15 cellular contexts compared by ENCODE assay signal in the genomic region with DNA sequence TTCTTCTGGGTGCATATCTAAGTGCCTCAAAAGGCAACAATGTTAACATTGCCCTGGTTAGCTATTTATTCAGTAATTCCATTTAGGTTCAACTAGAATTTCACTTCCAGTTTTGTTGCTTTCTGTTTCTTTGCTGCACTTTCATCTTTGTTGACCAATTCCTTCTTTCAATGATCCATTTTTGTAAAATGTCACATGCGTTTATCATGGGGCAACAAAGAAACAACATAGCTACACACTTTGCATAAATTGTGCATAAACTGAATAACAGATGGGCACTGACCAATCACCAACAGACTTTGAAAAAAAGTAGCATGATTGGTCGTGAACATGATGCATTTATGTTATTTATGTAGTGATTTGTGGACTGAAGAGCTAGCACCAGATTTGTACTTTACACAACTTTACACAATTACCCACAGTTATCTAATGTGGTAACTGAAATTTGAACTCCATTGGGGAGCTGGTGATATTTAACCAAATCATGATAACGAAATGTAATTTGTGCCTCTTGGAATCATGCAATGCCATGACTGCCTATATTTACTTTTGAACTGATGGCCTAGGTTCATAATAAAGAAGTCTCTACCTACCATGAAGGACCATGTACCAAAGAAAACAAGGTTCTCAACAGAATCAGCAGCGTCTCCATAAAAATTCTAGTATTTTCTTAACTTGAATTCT. TPM values are rescaled to one million over a fixed set of nuclear protein-coding genes. Genes with fewer than 3 reads are reported as not detected.
DNase-seq lines count a peak whose midpoint lies in the region; ATAC-seq and TF ChIP-seq lines count a peak whose summit lies in the region.
"Had no signal": no experiment of that assay in that cellular context is flagged by ENCODE, and none has a peak within 500 bp of the region (broad histone marks: within the 10 kb centered on the region; RNA-seq: fewer than 3 reads in every experiment).

No MANE protein-coding gene starts in this region.

- no peaks in the 10 kb centered on the region for H3K9me3 Mint-ChIP-seq in natural killer cell treated with Interleukin-12 subunit alpha and Interleukin-12 subunit beta and Interleukin-15 and Interleukin-18, amount 100 ng/mL, for 72 hours
- H3K9me3 Mint-ChIP-seq in activated CD4-positive, alpha-beta T cell treated with anti-CD3 and anti-CD28 coated beads for 36 hours (ENCODE audit: low read depth), result no peaks in the 10 kb centered on the region
- H3K9me3 Mint-ChIP-seq: neural crest cell had no signal

- H3K4me3 ChIP-seq in sigmoid colon, result no peak overlapping the region

- no peaks in the 10 kb centered on the region for H3K4me1 ChIP-seq in sigmoid colon

- no peak for TF ChIP-seq CTCF in sigmoid colon (IDR thresholded peaks at IDR 0.05)

- intact Hi-C loops in sigmoid colon (cut with DNase I), result no loop called here
- intact Hi-C loops in activated CD4-positive, alpha-beta T cell treated with anti-CD3 and anti-CD28 coated beads for 36 hours (cut with DNase I, micrococcal nuclease), result loop anchor here in 1 of 2 experiments (5.0 kb wide), 1 partner anchor 1152 kb away; no protein-coding TSS in a partner anchor

- H3K27me3 ChIP-seq in sigmoid colon, result no peaks in the 10 kb centered on the region

- POLR2A ChIA-PET in activated CD4-positive, alpha-beta T cell treated with anti-CD3 and anti-CD28 coated beads for 36 hours (lab: Charles Lee), result no interaction called here

- no peak overlapping the region for H3K27ac Mint-ChIP-seq in natural killer cell treated with Interleukin-12 subunit alpha and Interleukin-12 subunit beta and Interleukin-15 and Interleukin-18, amount 100 ng/mL, for 72 hours
- no peak overlapping the region for H3K27ac Mint-ChIP-seq in activated CD4-positive, alpha-beta T cell treated with anti-CD3 and anti-CD28 coated beads for 36 hours
- H3K27ac Mint-ChIP-seq: type B pancreatic cell had no signal

- peaks cover 5 to 8% of the 10 kb centered on the region in 2 donors for H3K27me3 Mint-ChIP-seq in natural killer cell treated with Interleukin-12 subunit alpha and Interleukin-12 subunit beta and Interleukin-15 and Interleukin-18, amount 100 ng/mL, for 72 hours
- H3K27me3 Mint-ChIP-seq in activated CD4-positive, alpha-beta T cell treated with anti-CD3 and anti-CD28 coated beads for 36 hours, result peaks cover 2% of the 10 kb centered on the region
- H3K27me3 Mint-ChIP-seq: type B pancreatic cell had no signal

- H3K9me3 ChIP-seq in sigmoid colon, result no peaks in the 10 kb centered on the region

- H3K36me3 Mint-ChIP-seq in natural killer cell treated with Interleukin-12 subunit alpha and Interleukin-12 subunit beta and Interleukin-15 and Interleukin-18, amount 100 ng/mL, for 72 hours, result peaks cover 5% of the 10 kb centered on the region
- H3K36me3 Mint-ChIP-seq in activated CD4-positive, alpha-beta T cell treated with anti-CD3 and anti-CD28 coated beads for 36 hours (ENCODE audit: low read depth), result no peaks in the 10 kb centered on the region
- H3K36me3 Mint-ChIP-seq: type B pancreatic cell had no signal

- TF ChIP-seq POLR2A in sigmoid colon (IDR thresholded peaks at IDR 0.05), result no peak

- peak; percentile 84 for DNase-seq in MV-4-11 (lab: John Stamatoyannopoulos, UW)
- DNase-seq in natural killer cell treated with Interleukin-12 subunit alpha and Interleukin-12 subunit beta and Interleukin-15 and Interleukin-18, amount 100 ng/mL, for 72 hours (ENCODE audit: low spot score), result no peak
- no peak for DNase-seq in sigmoid colon
- no peak for DNase-seq in activated CD4-positive, alpha-beta T cell treated with anti-CD3 and anti-CD28 coated beads for 36 hours
- no peak for DNase-seq in DMS53 (lab: John Stamatoyannopoulos, UW)
- DNase-seq: effector CD4-positive, alpha-beta T cell; EL; NCI-H187; OCI-M1; T-helper 9 cell had no signal

- CTCF ChIA-PET in activated CD4-positive, alpha-beta T cell treated with anti-CD3 and anti-CD28 coated beads for 36 hours (lab: Charles Lee), result interaction anchor here (0.6 to 4.8 kb wide), 12 partner anchors 10 to 253 kb away, joined by 3 to 34 read pairs (median 4); no protein-coding TSS in a partner anchor

- ATAC-seq in GM18519 (IDR thresholded peaks at IDR 0.05; ENCODE audit: low FRiP score, unreplicated experiment) (peak; percentile 38), GM21423 (IDR thresholded peaks at IDR 0.05; ENCODE audit: unreplicated experiment) (peak; percentile 68), HG02981 (IDR thresholded peaks at IDR 0.05; ENCODE audit: unreplicated experiment) (peak; percentile 80)
- ATAC-seq in natural killer cell treated with Interleukin-12 subunit alpha and Interleukin-12 subunit beta and Interleukin-15 and Interleukin-18, amount 100 ng/mL, for 72 hours, result no peak
- ATAC-seq in activated CD4-positive, alpha-beta T cell treated with anti-CD3 and anti-CD28 coated beads for 36 hours, result no peak

- H3K4me3 Mint-ChIP-seq in natural killer cell treated with Interleukin-12 subunit alpha and Interleukin-12 subunit beta and Interleukin-15 and Interleukin-18, amount 100 ng/mL, for 72 hours, result no peak overlapping the region
- no peak overlapping the region for H3K4me3 Mint-ChIP-seq in activated CD4-positive, alpha-beta T cell treated with anti-CD3 and anti-CD28 coated beads for 36 hours
- H3K4me3 Mint-ChIP-seq: neural crest cell, type B pancreatic cell had no signal

- H3K27ac ChIP-seq in sigmoid colon, result no peak overlapping the region

- no peak for TF ChIP-seq EP300 in sigmoid colon (IDR thresholded peaks at IDR 0.05)

- 77 to 88% methylated on average over 4 of the region's 4 CpGs for WGBS in sigmoid colon, 2 donors

- H3K4me1 Mint-ChIP-seq in natural killer cell treated with Interleukin-12 subunit alpha and Interleukin-12 subunit beta and Interleukin-15 and Interleukin-18, amount 100 ng/mL, for 72 hours (ENCODE audit: low read depth in 2 of 2), result no peaks in the 10 kb centered on the region
- H3K4me1 Mint-ChIP-seq in activated CD4-positive, alpha-beta T cell treated with anti-CD3 and anti-CD28 coated beads for 36 hours, result peaks cover 7% of the 10 kb centered on the region
- H3K4me1 Mint-ChIP-seq: neural crest cell had no signal

- H3K36me3 ChIP-seq in sigmoid colon, result no peaks in the 10 kb centered on the region

RNA-seq across cellular contexts. Expression of a gene that starts 7.1 kb away (rescaled TPM):
- 10 to 100 TPM; 35.7 to 84.3 TPM for total RNA-seq in natural killer cell treated with Interleukin-12 subunit alpha and Interleukin-12 subunit beta and Interleukin-15 and Interleukin-18, amount 100 ng/mL, for 72 hours
- total RNA-seq in sigmoid colon, result 10 to 100 TPM; 15.3 to 32.7 (median 17.3) TPM
- 10 to 100 TPM in 1 of 3 donors, 1 to 10 TPM in 2; 4.2 to 11.8 (median 6.7) TPM for polyA plus RNA-seq in sigmoid colon
- total RNA-seq in activated CD4-positive, alpha-beta T cell treated with anti-CD3 and anti-CD28 coated beads for 36 hours, result 10 to 100 TPM; 40.3 to 41.9 TPM

Comparison
In these comparisons a context has a peak if more than half of its experiments do, and no peak if none do; other contexts are left out.
1. ATAC-seq: peak in GM18519 (single experiment), GM21423 (single experiment) and HG02981 (single experiment); none in natural killer cell treated with Interleukin-12 subunit alpha and Interleukin-12 subunit beta and Interleukin-15 and Interleukin-18, amount 100 ng/mL, for 72 hours (0 of 2) and activated CD4-positive, alpha-beta T cell treated with anti-CD3 and anti-CD28 coated beads for 36 hours (single experiment).